ENCODE assay signal across 8 cellular contexts in genomic region chr18:45837283-45838070, GRCh38. TPM values are rescaled to one million over a fixed set of nuclear protein-coding genes. Genes with fewer than 3 reads are reported as not detected.
DNase-seq lines count a peak whose midpoint lies in the region; ATAC-seq and TF ChIP-seq lines count a peak whose summit lies in the region.

No MANE protein-coding gene starts in this region.

- H3K36me3 ChIP-seq in ES-I3 (ENCODE audit: insufficient read depth, low read length), result no peaks in the 10 kb centered on the region
- H3K36me3 ChIP-seq in smooth muscle cell (ENCODE audit: low read depth), result no peaks in the 10 kb centered on the region

- DNase-seq in Jurkat, Clone E6-1 (ENCODE audit: low read depth, low spot score), result no peak
- peak; percentile 60 for DNase-seq in activated naive CD4-positive, alpha-beta T cell treated with anti-CD3 and anti-CD28 coated beads, Interleukin-2, amount 10 ng/mL, durations not matched to agents 7 days and 5 days
- DNase-seq in right cardiac atrium, result peak; percentile 62 to 84 (median 80)
- no peak for DNase-seq in smooth muscle cell (lab: John Stamatoyannopoulos, UW; ENCODE audit: unreplicated experiment)
- DNase-seq in cerebellum (ENCODE audit: low spot score), result no peak
- no peak for DNase-seq in GOT3 (lab: John Stamatoyannopoulos, UW)

- H3K4me3 Mint-ChIP-seq in activated naive CD4-positive, alpha-beta T cell treated with anti-CD3 and anti-CD28 coated beads, Interleukin-2, amount 10 ng/mL, durations not matched to agents 7 days and 5 days, result no peak overlapping the region

- peaks cover 7% of the 10 kb centered on the region for H3K4me1 Mint-ChIP-seq in activated naive CD4-positive, alpha-beta T cell treated with anti-CD3 and anti-CD28 coated beads, Interleukin-2, amount 10 ng/mL, durations not matched to agents 7 days and 5 days

- H3K27me3 Mint-ChIP-seq in activated naive CD4-positive, alpha-beta T cell treated with anti-CD3 and anti-CD28 coated beads, Interleukin-2, amount 10 ng/mL, durations not matched to agents 7 days and 5 days, result peaks cover 81% of the 10 kb centered on the region

- no peak overlapping the region for H3K27ac Mint-ChIP-seq in activated naive CD4-positive, alpha-beta T cell treated with anti-CD3 and anti-CD28 coated beads, Interleukin-2, amount 10 ng/mL, durations not matched to agents 7 days and 5 days

- H3K27me3 ChIP-seq in right cardiac atrium (ENCODE audit: control insufficient read depth, insufficient read depth), result no peaks in the 10 kb centered on the region
- peaks cover 14% of the 10 kb centered on the region for H3K27me3 ChIP-seq in smooth muscle cell (ENCODE audit: low read depth)

- WGBS in right cardiac atrium, result 8% methylated on average over 84 of the region's 84 CpGs
- 11% methylated on average over 67 of the region's 84 CpGs for WGBS in smooth muscle cell (ENCODE audit: low lambda C conversion rate)

- no peak overlapping the region for H2AFZ ChIP-seq in smooth muscle cell (ENCODE audit: low read depth)

- ATAC-seq in right cardiac atrium, result peak; percentile 57 to 62
- ATAC-seq in GM21528 (IDR thresholded peaks at IDR 0.05; ENCODE audit: low FRiP score, unreplicated experiment), result no peak

- CTCF ChIA-PET in activated naive CD4-positive, alpha-beta T cell treated with anti-CD3 and anti-CD28 coated beads, Interleukin-2, amount 10 ng/mL, durations not matched to agents 7 days and 5 days (lab: Charles Lee), result interaction anchor here (1.4 to 1.6 kb wide), 2 partner anchors 119 to 236 kb away, joined by 3 read pairs; no protein-coding TSS in a partner anchor

- intact Hi-C loops in right cardiac atrium (cut with DNase I), result loop anchor here in 2 of 4 donors (5.0 to 10.0 kb wide), 2 partner anchors 113 to 115 kb away; partner anchors contain the start of gene SLC14A1 (in 2 of the 2)

- H4K20me1 ChIP-seq in smooth muscle cell (ENCODE audit: low read depth), result no peaks in the 10 kb centered on the region

- H3K4me1 ChIP-seq in ES-I3 (ENCODE audit: insufficient read depth, low read length) (no peaks in the 10 kb centered on the region; the same call in 1 of the 2 replicates), right cardiac atrium (ENCODE audit: control insufficient read depth, insufficient read depth, low read length) (peaks cover 2% of the 10 kb centered on the region), smooth muscle cell (ENCODE audit: low read depth) (no peaks in the 10 kb centered on the region)

- TF ChIP-seq CTCF in smooth muscle cell (IDR thresholded peaks at IDR 0.05; ENCODE audit: borderline replicate concordance, insufficient read depth, poor library complexity, severe bottlenecking), result peak; percentile 25

- H3K79me2 ChIP-seq in smooth muscle cell (ENCODE audit: low read depth), result no peaks in the 10 kb centered on the region

- H3K9ac ChIP-seq in ES-I3 (ENCODE audit: low read depth, low read length) (peak overlapping the region; percentile 48), smooth muscle cell (ENCODE audit: low read depth) (no peak overlapping the region)

- H3K4me2 ChIP-seq in smooth muscle cell, result peak overlapping the region; percentile 81

- H3K27ac ChIP-seq in right cardiac atrium (ENCODE audit: low read length) (no peak overlapping the region), smooth muscle cell (ENCODE audit: low read depth) (no peak overlapping the region)

- H3K9me3 Mint-ChIP-seq in activated naive CD4-positive, alpha-beta T cell treated with anti-CD3 and anti-CD28 coated beads, Interleukin-2, amount 10 ng/mL, durations not matched to agents 7 days and 5 days, result no peaks in the 10 kb centered on the region

- H3F3A ChIP-seq in smooth muscle cell (ENCODE audit: low read depth), result no peaks in the 10 kb centered on the region

- no peaks in the 10 kb centered on the region for H3K36me3 Mint-ChIP-seq in activated naive CD4-positive, alpha-beta T cell treated with anti-CD3 and anti-CD28 coated beads, Interleukin-2, amount 10 ng/mL, durations not matched to agents 7 days and 5 days

- H3K4me3 ChIP-seq in Jurkat, Clone E6-1 (ENCODE audit: low read length), result peak overlapping the region; percentile 5; the same call in 1 of the 2 replicates
- H3K4me3 ChIP-seq in right cardiac atrium (ENCODE audit: low read length) (peak overlapping the region; percentile 7), smooth muscle cell (peak overlapping the region; percentile 34)

- no peaks in the 10 kb centered on the region for H3K9me3 ChIP-seq in ES-I3 (ENCODE audit: control insufficient read depth, insufficient read depth, low read length)
- no peaks in the 10 kb centered on the region for H3K9me3 ChIP-seq in right cardiac atrium (ENCODE audit: control insufficient read depth, low read length)
- H3K9me3 ChIP-seq in smooth muscle cell (replicated peaks; ENCODE audit: low read depth), result no peaks in the 10 kb centered on the region

RNA-seq across cellular contexts. Expression of gene SIGLEC15, which starts 12.0 kb away (rescaled TPM):
- polyA plus RNA-seq in Jurkat, Clone E6-1 (2012; ENCODE audit: insufficient read depth, insufficient read length), result not detected
- total RNA-seq in right cardiac atrium (under 1 TPM in 3 of 4 donors, not detected in 1; 0.11 to 0.38 (median 0.31) TPM), smooth muscle cell (0.09 and 0.58 TPM in 2 replicates), cerebellum (0.18 TPM)
- polyA plus RNA-seq in right cardiac atrium (0.09 TPM), smooth muscle cell (1.4 and 3.1 TPM in 2 replicates)

Comparison
In these comparisons a context has a peak if more than half of its experiments do, and no peak if none do; other contexts are left out.
1. DNase-seq: peak in activated naive CD4-positive, alpha-beta T cell treated with anti-CD3 and anti-CD28 coated beads, Interleukin-2, amount 10 ng/mL, durations not matched to agents 7 days and 5 days (single experiment) and right cardiac atrium (3 of 3); none in Jurkat, Clone E6-1 (single experiment), smooth muscle cell (single experiment), cerebellum (single experiment) and GOT3 (single experiment).
2. Peak in every context shown above with its lines, with median percentiles within 50 percentile points of each other: H3K4me3 ChIP-seq.